ENCODE assay signal across 1 cellular context in genomic region chr5:1468247-1468612, GRCh38.
TF ChIP-seq lines count a peak whose summit lies in the region.

No MANE protein-coding gene starts in this region.

TF ChIP-seq in GM12878, 131 proteins besides CTCF, POLR2A, EP300 and RAD21 (continued from another document):
- TF ChIP-seq ZBTB40 (IDR thresholded peaks at IDR 0.05; ENCODE audit: borderline replicate concordance) (no peak), EGR1 (IDR thresholded peaks at IDR 0.05; ENCODE audit: borderline replicate concordance in 1 of 2, low read depth in 2 of 2, low read length in 2 of 2) (no peak), CHD1 (IDR thresholded peaks at IDR 0.05; ENCODE audit: low read depth, low read length) (no peak), YY1 (IDR thresholded peaks at IDR 0.05; ENCODE audit: low read depth, low read length) (no peak), ASH2L (IDR thresholded peaks at IDR 0.05; ENCODE audit: borderline replicate concordance, low read depth) (no peak), RCOR1 (conservative IDR thresholded peaks at IDR 0.05; ENCODE audit: low read depth, low read length) (no peak), E4F1 (IDR thresholded peaks at IDR 0.05; ENCODE audit: borderline replicate concordance, partially characterized antibody) (no peak), SPI1 (IDR thresholded peaks at IDR 0.05; ENCODE audit: borderline replicate concordance, insufficient read depth, low read depth, low read length) (no peak), FOS (IDR thresholded peaks at IDR 0.05; ENCODE audit: borderline replicate concordance, extremely low read depth, insufficient read length) (no peak), MEF2A (IDR thresholded peaks at IDR 0.05; ENCODE audit: insufficient read depth, low read depth, low read length) (no peak)
- TF ChIP-seq, protein P1, sequence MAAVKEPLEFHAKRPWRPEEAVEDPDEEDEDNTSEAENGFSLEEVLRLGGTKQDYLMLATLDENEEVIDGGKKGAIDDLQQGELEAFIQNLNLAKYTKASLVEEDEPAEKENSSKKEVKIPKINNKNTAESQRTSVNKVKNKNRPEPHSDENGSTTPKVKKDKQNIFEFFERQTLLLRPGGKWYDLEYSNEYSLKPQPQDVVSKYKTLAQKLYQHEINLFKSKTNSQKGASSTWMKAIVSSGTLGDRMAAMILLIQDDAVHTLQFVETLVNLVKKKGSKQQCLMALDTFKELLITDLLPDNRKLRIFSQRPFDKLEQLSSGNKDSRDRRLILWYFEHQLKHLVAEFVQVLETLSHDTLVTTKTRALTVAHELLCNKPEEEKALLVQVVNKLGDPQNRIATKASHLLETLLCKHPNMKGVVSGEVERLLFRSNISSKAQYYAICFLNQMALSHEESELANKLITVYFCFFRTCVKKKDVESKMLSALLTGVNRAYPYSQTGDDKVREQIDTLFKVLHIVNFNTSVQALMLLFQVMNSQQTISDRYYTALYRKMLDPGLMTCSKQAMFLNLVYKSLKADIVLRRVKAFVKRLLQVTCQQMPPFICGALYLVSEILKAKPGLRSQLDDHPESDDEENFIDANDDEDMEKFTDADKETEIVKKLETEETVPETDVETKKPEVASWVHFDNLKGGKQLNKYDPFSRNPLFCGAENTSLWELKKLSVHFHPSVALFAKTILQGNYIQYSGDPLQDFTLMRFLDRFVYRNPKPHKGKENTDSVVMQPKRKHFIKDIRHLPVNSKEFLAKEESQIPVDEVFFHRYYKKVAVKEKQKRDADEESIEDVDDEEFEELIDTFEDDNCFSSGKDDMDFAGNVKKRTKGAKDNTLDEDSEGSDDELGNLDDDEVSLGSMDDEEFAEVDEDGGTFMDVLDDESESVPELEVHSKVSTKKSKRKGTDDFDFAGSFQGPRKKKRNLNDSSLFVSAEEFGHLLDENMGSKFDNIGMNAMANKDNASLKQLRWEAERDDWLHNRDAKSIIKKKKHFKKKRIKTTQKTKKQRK (IDR thresholded peaks at IDR 0.05; ENCODE audit: low read depth, low read length), result no peak
- TF ChIP-seq, protein P2, sequence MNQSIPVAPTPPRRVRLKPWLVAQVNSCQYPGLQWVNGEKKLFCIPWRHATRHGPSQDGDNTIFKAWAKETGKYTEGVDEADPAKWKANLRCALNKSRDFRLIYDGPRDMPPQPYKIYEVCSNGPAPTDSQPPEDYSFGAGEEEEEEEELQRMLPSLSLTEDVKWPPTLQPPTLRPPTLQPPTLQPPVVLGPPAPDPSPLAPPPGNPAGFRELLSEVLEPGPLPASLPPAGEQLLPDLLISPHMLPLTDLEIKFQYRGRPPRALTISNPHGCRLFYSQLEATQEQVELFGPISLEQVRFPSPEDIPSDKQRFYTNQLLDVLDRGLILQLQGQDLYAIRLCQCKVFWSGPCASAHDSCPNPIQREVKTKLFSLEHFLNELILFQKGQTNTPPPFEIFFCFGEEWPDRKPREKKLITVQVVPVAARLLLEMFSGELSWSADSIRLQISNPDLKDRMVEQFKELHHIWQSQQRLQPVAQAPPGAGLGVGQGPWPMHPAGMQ (IDR thresholded peaks at IDR 0.05; ENCODE audit: borderline replicate concordance), result no peak
TF ChIP-seq in GM12878: peak in this region for 0.
